ENCODE assay signal across 1 cellular context in genomic region chr6:125918230-125918629, GRCh38.
TF ChIP-seq lines count a peak whose summit lies in the region.

No MANE protein-coding gene starts in this region.

TF ChIP-seq in GM12878, 131 proteins besides CTCF, POLR2A, EP300 and RAD21 (continued from another document):
- no peak for TF ChIP-seq RELB (IDR thresholded peaks at IDR 0.05; ENCODE audit: low read depth)
- no peak for TF ChIP-seq ZNF384 (IDR thresholded peaks at IDR 0.05; ENCODE audit: borderline replicate concordance, low read depth, low read length)
- TF ChIP-seq CHD4 (IDR thresholded peaks at IDR 0.05): no peak
- TF ChIP-seq PBX3 (IDR thresholded peaks at IDR 0.05; ENCODE audit: insufficient replicate concordance, low read depth, low read length): no peak
- TF ChIP-seq HCFC1 (IDR thresholded peaks at IDR 0.05; ENCODE audit: low read length): no peak
- no peak for TF ChIP-seq RELA (IDR thresholded peaks at IDR 0.05; ENCODE audit: borderline replicate concordance, partially characterized antibody)
- TF ChIP-seq ZNF622 (IDR thresholded peaks at IDR 0.05): no peak
- TF ChIP-seq E2F8 (IDR thresholded peaks at IDR 0.05; ENCODE audit: low read depth, partially characterized antibody): no peak
- TF ChIP-seq MAX (IDR thresholded peaks at IDR 0.05; ENCODE audit: low read depth, low read length): no peak
TF ChIP-seq in GM12878: peak in this region for 0.
